ENCODE assay signal across 18 cellular contexts in the genomic region with DNA sequence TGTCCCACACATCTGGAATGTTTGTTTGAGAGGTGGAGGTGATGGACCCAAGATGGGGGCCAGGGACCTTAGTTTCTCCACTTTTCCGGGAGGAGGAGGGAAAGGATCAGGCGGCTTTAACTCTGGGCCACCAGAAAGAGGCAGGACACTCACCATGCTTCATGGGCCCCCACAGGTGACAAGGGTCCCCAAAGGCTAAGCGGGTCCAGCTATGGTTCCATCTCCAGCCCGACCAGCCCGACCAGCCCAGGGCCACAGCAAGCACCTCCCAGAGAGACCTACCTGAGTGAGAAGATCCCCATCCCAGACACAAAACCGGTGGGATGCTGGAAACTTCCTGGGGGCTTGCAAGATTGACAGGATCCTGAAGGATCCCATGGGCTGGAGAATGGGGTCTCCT. TPM values are rescaled to one million over a fixed set of nuclear protein-coding genes. Genes with fewer than 3 reads are reported as not detected.
A peak's percentile ranks its signal among the peaks of the same experiment; 100 is the strongest.
DNase-seq lines count a peak whose midpoint lies in the region; ATAC-seq and TF ChIP-seq lines count a peak whose summit lies in the region.
"Had no signal": no experiment of that assay in that cellular context is flagged by ENCODE, and none has a peak within 500 bp of the region (broad histone marks: within the 10 kb centered on the region; RNA-seq: fewer than 3 reads in every experiment).

No MANE protein-coding gene starts in this region.

- TF ChIP-seq CTCF in hepatocyte (IDR thresholded peaks at IDR 0.05; ENCODE audit: poor library complexity) (no peak), thyroid gland (IDR thresholded peaks at IDR 0.05) (no peak)

- H3K4me3 ChIP-seq in BLaER1 treated with 17β-estradiol and CSF1 and Interleukin-3, amounts not matched to agents 10 nM and 100 nM = no peak overlapping the region; a peak in 1 of 20 replicates
- no peak overlapping the region for H3K4me3 ChIP-seq in hepatocyte
- no peak overlapping the region for H3K4me3 ChIP-seq in neuronal stem cell (ENCODE audit: low read length in 2 of 2)
- no peak overlapping the region for H3K4me3 ChIP-seq in thyroid gland (replicated peaks in 1 of 3)
- H3K4me3 ChIP-seq: GM12878 had no signal

- H3K4ac ChIP-seq in neuronal stem cell (ENCODE audit: low read length) = no peak overlapping the region

- peak overlapping the region in 3 of 11 experiments; percentile 15 to 47 (median 29); a peak in 2 of 22 replicates for H3K9ac ChIP-seq in BLaER1 treated with 17β-estradiol and CSF1 and Interleukin-3, amounts not matched to agents 10 nM and 100 nM
- no peak overlapping the region for H3K9ac ChIP-seq in neuronal stem cell (ENCODE audit: low read depth, low read length, poor library complexity)
- H3K9ac ChIP-seq: KMS-11 had no signal

- H2BK5ac ChIP-seq in neuronal stem cell (ENCODE audit: low read length) = peak overlapping the region; percentile 68

- no peak overlapping the region for H3K23ac ChIP-seq in neuronal stem cell (ENCODE audit: low read depth, low read length, poor library complexity)

- DNase-seq in hepatocyte (ENCODE audit: low spot score) = peak; percentile 3
- no peak for DNase-seq in neuronal stem cell (ENCODE audit: low spot score)
- DNase-seq in thyroid gland = no peak
- DNase-seq in GM19238 (ENCODE audit: insufficient read length, low spot score) = no peak
- DNase-seq in stimulated activated CD4-positive, alpha-beta T cell treated with anti-CD3 and anti-CD28 coated beads, Interleukin-2, amount 100 ng/mL, for 48 hours = no peak
- DNase-seq: Calu3; CD4-positive, CD25-positive, alpha-beta regulatory T cell; GOT3; NCI-H1105; NCI-H1694 treated with DMSO at 0.1 percent for 48 hours; PC-3 had no signal

- H3K9me2 ChIP-seq in hepatocyte (replicated peaks; ENCODE audit: insufficient read depth) = no peaks in the 10 kb centered on the region

- no peaks in the 10 kb centered on the region for H3K27me3 ChIP-seq in BLaER1 treated with 17β-estradiol and CSF1 and Interleukin-3, amounts not matched to agents 10 nM and 100 nM
- H3K27me3 ChIP-seq in hepatocyte = no peaks in the 10 kb centered on the region
- peaks cover 0 to 42% (median 13%) of the 10 kb centered on the region in 3 experiments for H3K27me3 ChIP-seq in neuronal stem cell (ENCODE audit: control insufficient read depth in 3 of 3, insufficient read depth in 3 of 3, low read depth in 1 of 3, low read length in 3 of 3)
- H3K27me3 ChIP-seq in thyroid gland = no peaks in the 10 kb centered on the region

- no peaks in the 10 kb centered on the region; a peak in 1 of 22 replicates for H3K36me3 ChIP-seq in BLaER1 treated with 17β-estradiol and CSF1 and Interleukin-3, amounts not matched to agents 10 nM and 100 nM
- H3K36me3 ChIP-seq in hepatocyte (replicated peaks; ENCODE audit: insufficient read depth, low read depth) (no peaks in the 10 kb centered on the region), neuronal stem cell (replicated peaks in 1 of 2; ENCODE audit: control insufficient read depth in 2 of 2, insufficient read depth in 2 of 2, low read length in 2 of 2) (no peaks in the 10 kb centered on the region), thyroid gland (no peaks in the 10 kb centered on the region)

- H3K9me3 ChIP-seq in BLaER1 treated with 17β-estradiol and CSF1 and Interleukin-3, amounts not matched to agents 10 nM and 100 nM (replicated peaks in 1 of 11) = no peaks in the 10 kb centered on the region
- H3K9me3 ChIP-seq in hepatocyte (ENCODE audit: low read depth) (no peaks in the 10 kb centered on the region), neuronal stem cell (replicated peaks in 1 of 2; ENCODE audit: control insufficient read depth in 2 of 2, insufficient read depth in 1 of 2, low read depth in 1 of 2, low read length in 2 of 2) (no peaks in the 10 kb centered on the region), thyroid gland (no peaks in the 10 kb centered on the region)

- ATAC-seq in SK-N-SH treated with all-trans-retinoic acid at 6 μM for 48 hours = no peak
- ATAC-seq in HG03565 (IDR thresholded peaks at IDR 0.05; ENCODE audit: unreplicated experiment) = no peak
- ATAC-seq: GM12878, PC-3 had no signal

- no peak overlapping the region for H2BK12ac ChIP-seq in neuronal stem cell (ENCODE audit: low read length)

- no peaks in the 10 kb centered on the region for H3K79me1 ChIP-seq in neuronal stem cell (ENCODE audit: low read depth, low read length)

- H4K91ac ChIP-seq in neuronal stem cell (ENCODE audit: low read depth, low read length, poor library complexity) = no peak overlapping the region

- peak overlapping the region; percentile 67 for H3K18ac ChIP-seq in neuronal stem cell (ENCODE audit: low read length)

- TF ChIP-seq POLR2A in thyroid gland (IDR thresholded peaks at IDR 0.05) = no peak

- H4K8ac ChIP-seq in neuronal stem cell (ENCODE audit: low read depth, low read length) = no peak overlapping the region

- no peak overlapping the region for H2BK120ac ChIP-seq in neuronal stem cell (ENCODE audit: low read depth, low read length)

- H2BK15ac ChIP-seq in neuronal stem cell (ENCODE audit: low read length) = no peak overlapping the region

- H3K4me2 ChIP-seq in BLaER1 treated with 17β-estradiol and CSF1 and Interleukin-3, amounts not matched to agents 10 nM and 100 nM = peak overlapping the region; percentile 14 to 87 (median 78); a peak in 19 of 22 replicates
- no peak overlapping the region for H3K4me2 ChIP-seq in hepatocyte
- H3K4me2 ChIP-seq in neuronal stem cell (ENCODE audit: insufficient read depth, low read length, poor library complexity, severe bottlenecking) = no peak overlapping the region
- H3K4me2 ChIP-seq: KMS-11 had no signal

- H3K4me1 ChIP-seq in BLaER1 treated with 17β-estradiol and CSF1 and Interleukin-3, amounts not matched to agents 10 nM and 100 nM = peaks cover 25 to 92% (median 40%) of the 10 kb centered on the region in 10 experiments
- H3K4me1 ChIP-seq in hepatocyte (ENCODE audit: insufficient read depth) (no peaks in the 10 kb centered on the region), neuronal stem cell (ENCODE audit: control insufficient read depth in 2 of 2, insufficient read depth in 1 of 2, low read depth in 1 of 2, low read length in 2 of 2) (peaks cover 0 to 1% of the 10 kb centered on the region in 2 donors), thyroid gland (peaks cover 14 to 33% of the 10 kb centered on the region in 2 donors)

- peak overlapping the region in 10 of 11 experiments; percentile 5 to 77 (median 44); a peak in 13 of 22 replicates for H3K27ac ChIP-seq in BLaER1 treated with 17β-estradiol and CSF1 and Interleukin-3, amounts not matched to agents 10 nM and 100 nM
- H3K27ac ChIP-seq in hepatocyte (no peak overlapping the region), neuronal stem cell (replicated peaks; ENCODE audit: low read length) (no peak overlapping the region), thyroid gland (peak overlapping the region; percentile 41 to 81 (median 45))
- H3K27ac ChIP-seq: KMS-11 had no signal

- H2AK5ac ChIP-seq in neuronal stem cell (ENCODE audit: low read depth, low read length) = no peak overlapping the region

- no peak overlapping the region for H2AFZ ChIP-seq in hepatocyte
- H2AFZ ChIP-seq in neuronal stem cell (ENCODE audit: low read length) = no peak overlapping the region

- 89% methylated on average over 6 of the region's 6 CpGs for WGBS in hepatocyte (ENCODE audit: low lambda C conversion rate, missing lambda C conversion rate)
- no CpG with 5 or more reads among the region's 6 CpGs for WGBS in neuronal stem cell (ENCODE audit: extremely low coverage in 2 of 2, insufficient read length in 2 of 2, insufficient replicate concordance in 1 of 2), 2 donors
- WGBS in thyroid gland, 2 donors = 94 to 95% methylated on average over 3 to 6 of the region's 6 CpGs

- intact Hi-C loops in thyroid gland (cut with DNase I) = no loop called here

- no peaks in the 10 kb centered on the region for H3K79me2 ChIP-seq in hepatocyte

- no peaks in the 10 kb centered on the region for H4K20me1 ChIP-seq in BLaER1 treated with 17β-estradiol and CSF1 and Interleukin-3, amounts not matched to agents 10 nM and 100 nM
- no peaks in the 10 kb centered on the region for H4K20me1 ChIP-seq in hepatocyte (ENCODE audit: insufficient read depth, poor library complexity, severe bottlenecking)

- H3K14ac ChIP-seq in neuronal stem cell (ENCODE audit: low read length) = peak overlapping the region; percentile 27

TF ChIP-seq in SK-N-SH treated with all-trans-retinoic acid at 6 μM for 48 hours, 23 proteins besides CTCF, POLR2A, EP300 and RAD21 (continues in another document):
- TF ChIP-seq, protein P1, sequence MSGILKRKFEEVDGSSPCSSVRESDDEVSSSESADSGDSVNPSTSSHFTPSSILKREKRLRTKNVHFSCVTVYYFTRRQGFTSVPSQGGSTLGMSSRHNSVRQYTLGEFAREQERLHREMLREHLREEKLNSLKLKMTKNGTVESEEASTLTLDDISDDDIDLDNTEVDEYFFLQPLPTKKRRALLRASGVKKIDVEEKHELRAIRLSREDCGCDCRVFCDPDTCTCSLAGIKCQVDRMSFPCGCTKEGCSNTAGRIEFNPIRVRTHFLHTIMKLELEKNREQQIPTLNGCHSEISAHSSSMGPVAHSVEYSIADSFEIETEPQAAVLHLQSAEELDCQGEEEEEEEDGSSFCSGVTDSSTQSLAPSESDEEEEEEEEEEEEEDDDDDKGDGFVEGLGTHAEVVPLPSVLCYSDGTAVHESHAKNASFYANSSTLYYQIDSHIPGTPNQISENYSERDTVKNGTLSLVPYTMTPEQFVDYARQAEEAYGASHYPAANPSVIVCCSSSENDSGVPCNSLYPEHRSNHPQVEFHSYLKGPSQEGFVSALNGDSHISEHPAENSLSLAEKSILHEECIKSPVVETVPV (CRISPR knock-in tag; IDR thresholded peaks at IDR 0.05) = no peak
- TF ChIP-seq ARNTL (CRISPR knock-in tag; IDR thresholded peaks at IDR 0.05; ENCODE audit: borderline replicate concordance, low read depth) (no peak), BACH2 (CRISPR knock-in tag; IDR thresholded peaks at IDR 0.05; ENCODE audit: borderline replicate concordance) (no peak), SNAI2 (CRISPR knock-in tag; IDR thresholded peaks at IDR 0.05) (no peak)

RNA-seq across cellular contexts. Expression of gene SLC11A1, which starts 0.7 kb away (rescaled TPM):
- total RNA-seq in hepatocyte = 0.60 and 0.72 TPM in 2 replicates
- polyA plus RNA-seq in hepatocyte = 0.74 and 1.2 TPM in 2 replicates
- 0.35 TPM for polyA plus RNA-seq in neuronal stem cell (2013, experiment 1 of 2)
- polyA plus RNA-seq in neuronal stem cell (2013, experiment 2 of 2) = 0.06 TPM
- total RNA-seq in thyroid gland = 10 to 100 TPM in 2 of 4 donors, 1 to 10 TPM in 2; 1.7 to 14.5 (median 10.1) TPM
- total RNA-seq: Calu3 had no signal

RNA-seq across cellular contexts. Expression of gene CTDSP1, which starts 16.9 kb away (rescaled TPM):
- 124 and 142 TPM in 2 replicates for total RNA-seq in hepatocyte
- 48.4 and 53.1 TPM in 2 replicates for polyA plus RNA-seq in hepatocyte
- 39.9 TPM for polyA plus RNA-seq in neuronal stem cell (2013, experiment 1 of 2)
- 39.8 TPM for polyA plus RNA-seq in neuronal stem cell (2013, experiment 2 of 2)
- 100 to 1,000 TPM; 105 to 152 (median 127) TPM for total RNA-seq in thyroid gland

RNA-seq across cellular contexts. Expression of gene CATIP, which starts 26.1 kb away (rescaled TPM):
- total RNA-seq in hepatocyte = 0.33 TPM in 1 of 2 replicates, not detected in the other
- 0.39 and 0.70 TPM in 2 replicates for polyA plus RNA-seq in hepatocyte
- polyA plus RNA-seq in neuronal stem cell (2013, experiment 1 of 2) = 0.66 TPM
- polyA plus RNA-seq in neuronal stem cell (2013, experiment 2 of 2) = 0.80 TPM
- 1 to 10 TPM in 3 of 4 donors, under 1 TPM in 1; 0.54 to 5.5 (median 2.9) TPM for total RNA-seq in thyroid gland
- total RNA-seq: Calu3; CD4-positive, CD25-positive, alpha-beta regulatory T cell; GM12878; MCF 10A; PC-3 had no signal
- polyA plus RNA-seq: CD4-positive, CD25-positive, alpha-beta regulatory T cell had no signal

RNA-seq across cellular contexts. Expression of gene VIL1, which starts 36.1 kb away (rescaled TPM):
- total RNA-seq in hepatocyte = 218 and 261 TPM in 2 replicates
- polyA plus RNA-seq in hepatocyte = 151 and 160 TPM in 2 replicates
- polyA plus RNA-seq in neuronal stem cell (2013, experiment 1 of 2) = 0.07 TPM
- polyA plus RNA-seq in neuronal stem cell (2013, experiment 2 of 2) = 0.08 TPM
- total RNA-seq in thyroid gland = not detected
- total RNA-seq: G401, MCF 10A had no signal

Comparison
In these comparisons a context has a peak if more than half of its experiments do, and no peak if none do; other contexts are left out.
1. H3K27ac ChIP-seq: peak in BLaER1 treated with 17β-estradiol and CSF1 and Interleukin-3, amounts not matched to agents 10 nM and 100 nM (10 of 11) and thyroid gland (3 of 3); none in hepatocyte (single experiment) and neuronal stem cell (single experiment).
2. H3K4me2 ChIP-seq: peak in BLaER1 treated with 17β-estradiol and CSF1 and Interleukin-3, amounts not matched to agents 10 nM and 100 nM (11 of 11); none in hepatocyte (single experiment) and neuronal stem cell (single experiment).